Comparison of ENCODE assay signal across 8 cellular contexts in the genomic region with DNA sequence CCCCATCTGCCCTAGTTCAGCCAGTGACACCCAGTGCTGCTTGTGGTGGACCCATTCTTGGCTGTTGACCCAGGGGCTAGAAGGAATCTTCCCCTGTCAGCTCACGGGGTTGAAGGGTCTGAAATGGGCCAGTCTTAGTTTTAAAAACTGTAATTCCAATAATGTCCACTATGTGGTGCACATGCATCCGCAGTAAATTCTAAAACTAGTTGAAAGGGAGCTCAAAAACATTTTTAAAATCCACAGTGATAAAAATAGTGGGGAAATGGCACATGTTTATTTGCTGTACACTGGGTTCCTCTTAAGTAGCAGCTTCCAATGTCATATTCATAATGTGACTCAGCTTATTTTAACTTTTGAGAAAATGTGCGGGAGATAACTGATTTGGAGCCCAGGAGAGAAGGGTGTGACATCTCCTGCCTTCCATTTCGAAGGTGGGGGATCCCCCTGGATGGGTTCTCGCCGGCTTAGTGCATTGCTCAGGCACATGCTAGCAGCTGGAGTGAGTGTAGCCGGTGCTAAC. TPM values are rescaled to one million over a fixed set of nuclear protein-coding genes. Genes with fewer than 3 reads are reported as not detected.
DNase-seq lines count a peak whose midpoint lies in the region; ATAC-seq, FAIRE-seq and TF ChIP-seq lines count a peak whose summit lies in the region.

No MANE protein-coding gene starts in this region.

- no peaks in the 10 kb centered on the region for H3K9me1 ChIP-seq in keratinocyte (ENCODE audit: control insufficient read depth, extremely low read depth, insufficient read depth, low read length)

- H3K27ac Mint-ChIP-seq in Calu3 (ENCODE audit: unreplicated experiment) (no peak overlapping the region), GM23338 (no peak overlapping the region)
- H3K27ac Mint-ChIP-seq in stimulated activated naive CD8-positive, alpha-beta T cell treated with anti-CD3 and anti-CD28 coated beads, Interleukin-15, amount 100 ng/mL, for 72 hours, result no peak overlapping the region

- no peaks in the 10 kb centered on the region for H3K27me3 ChIP-seq in GM23338 (ENCODE audit: insufficient read depth)
- no peaks in the 10 kb centered on the region for H3K27me3 ChIP-seq in NT2/D1 (ENCODE audit: insufficient read depth, insufficient read length)
- H3K27me3 ChIP-seq in keratinocyte (ENCODE audit: control insufficient read depth, extremely low read depth, insufficient read depth, low read length), result no peaks in the 10 kb centered on the region

- no peaks in the 10 kb centered on the region for H3K9me2 ChIP-seq in GM23338 (ENCODE audit: insufficient read depth)

- H3K4me1 ChIP-seq in GM23338 (ENCODE audit: insufficient read depth), result no peaks in the 10 kb centered on the region
- no peaks in the 10 kb centered on the region for H3K4me1 ChIP-seq in NT2/D1 (ENCODE audit: insufficient read depth, insufficient read length)
- H3K4me1 ChIP-seq in keratinocyte (ENCODE audit: control insufficient read depth, extremely low read depth, insufficient read depth, low read length), result no peaks in the 10 kb centered on the region

- intact Hi-C loops in Calu3 (cut with micrococcal nuclease; ENCODE audit: unreplicated experiment), result no loop called here

- no peaks in the 10 kb centered on the region for H3K27me3 Mint-ChIP-seq in Calu3 (ENCODE audit: unreplicated experiment)
- H3K27me3 Mint-ChIP-seq in GM23338 (ENCODE audit: insufficient read depth, low read depth, poor library complexity), result peaks cover 2% of the 10 kb centered on the region
- peaks cover 26% of the 10 kb centered on the region for H3K27me3 Mint-ChIP-seq in stimulated activated naive CD8-positive, alpha-beta T cell treated with anti-CD3 and anti-CD28 coated beads, Interleukin-15, amount 100 ng/mL, for 72 hours

- H2AFZ ChIP-seq in GM23338 (no peak overlapping the region), keratinocyte (ENCODE audit: control insufficient read depth, low read length) (no peak overlapping the region)

- H3K9me3 ChIP-seq in NT2/D1 (ENCODE audit: insufficient read depth, low read length) (no peaks in the 10 kb centered on the region), keratinocyte (ENCODE audit: control insufficient read depth, low read depth, low read length) (no peaks in the 10 kb centered on the region)

- H4K20me1 ChIP-seq in GM23338 (replicated peaks; ENCODE audit: insufficient read depth) (0 out of 2 replicates have a peak, but pooled peaks cover 2% of the 10 kb centered on the region), keratinocyte (ENCODE audit: control insufficient read depth, extremely low read depth, insufficient read depth, low read length) (no peaks in the 10 kb centered on the region)

- H3K9me3 Mint-ChIP-seq in Calu3 (ENCODE audit: low read depth, unreplicated experiment), result no peaks in the 10 kb centered on the region
- no peaks in the 10 kb centered on the region for H3K9me3 Mint-ChIP-seq in GM23338
- H3K9me3 Mint-ChIP-seq in stimulated activated naive CD8-positive, alpha-beta T cell treated with anti-CD3 and anti-CD28 coated beads, Interleukin-15, amount 100 ng/mL, for 72 hours, result no peaks in the 10 kb centered on the region

- DNase-seq in Calu3, result no peak
- peak; percentile 78 for DNase-seq in GM23338 (ENCODE audit: low spot score)
- peak; percentile 48 for DNase-seq in NT2/D1 (ENCODE audit: low read depth, low spot score)
- peak; percentile 71 to 72 for DNase-seq in cardiac fibroblast (ENCODE audit: low read depth in 2 of 2)
- DNase-seq in keratinocyte (ENCODE audit: low read depth, low spot score), result peak; percentile 4
- peak in 1 of 2 donors; percentile 22 for DNase-seq in stimulated activated naive CD8-positive, alpha-beta T cell treated with anti-CD3 and anti-CD28 coated beads, Interleukin-15, amount 100 ng/mL, for 72 hours

- dilution Hi-C loops in keratinocyte (cut with MboI; ENCODE audit: extremely low pct_ligation_motif_present, low sequenced_read_pairs), result no loop called here

- H3K79me2 ChIP-seq in GM23338 (replicated peaks; ENCODE audit: insufficient read depth) (no peaks in the 10 kb centered on the region), keratinocyte (ENCODE audit: control insufficient read depth, insufficient read depth, low read length) (no peaks in the 10 kb centered on the region)

- H3K4me3 Mint-ChIP-seq in Calu3 (ENCODE audit: low read depth, unreplicated experiment) (no peak overlapping the region), GM23338 (no peak overlapping the region)
- no peak overlapping the region for H3K4me3 Mint-ChIP-seq in stimulated activated naive CD8-positive, alpha-beta T cell treated with anti-CD3 and anti-CD28 coated beads, Interleukin-15, amount 100 ng/mL, for 72 hours

- no peak overlapping the region for H3K4me2 ChIP-seq in GM23338
- H3K4me2 ChIP-seq in keratinocyte (ENCODE audit: control insufficient read depth, extremely low read depth, insufficient read depth, low read depth, low read length), result peak overlapping the region; percentile 8

- ATAC-seq in GM23338 (peak; percentile 89), GM19395 (IDR thresholded peaks at IDR 0.05; ENCODE audit: unreplicated experiment) (no peak), GM18861 (IDR thresholded peaks at IDR 0.05; ENCODE audit: unreplicated experiment) (no peak)
- ATAC-seq in stimulated activated naive CD8-positive, alpha-beta T cell treated with anti-CD3 and anti-CD28 coated beads, Interleukin-15, amount 100 ng/mL, for 72 hours, result peak; percentile 74

- CTCF ChIA-PET in Calu3 (lab: Charles Lee), result interaction anchor here (0.7 to 1.4 kb wide), 8 partner anchors 13 to 451 kb away, joined by 3 to 11 read pairs (median 5); no protein-coding TSS in a partner anchor

- no peak overlapping the region for H3K27ac ChIP-seq in GM23338 (ENCODE audit: low read depth)
- H3K27ac ChIP-seq in keratinocyte (ENCODE audit: control insufficient read depth, insufficient read depth, low read length), result no peak overlapping the region

- TF ChIP-seq CTCF in Calu3 (IDR thresholded peaks at IDR 0.05; ENCODE audit: unreplicated experiment), result peak; percentile 69
- TF ChIP-seq CTCF in GM23338 (conservative IDR thresholded peaks at IDR 0.05; ENCODE audit: low read depth in 2 of 2), result peak; percentile 61 to 79
- TF ChIP-seq CTCF in cardiac fibroblast (IDR thresholded peaks at IDR 0.05; ENCODE audit: low read depth, low read length), result peak; percentile 69
- TF ChIP-seq CTCF in keratinocyte (optimal IDR thresholded peaks at IDR 0.05 in 1 of 3, IDR thresholded peaks at IDR 0.05 in 1 of 3, conservative IDR thresholded peaks at IDR 0.05 in 1 of 3; ENCODE audit: extremely low read depth in 1 of 3, insufficient read depth in 2 of 3, low read length in 3 of 3), result peak; percentile 38 to 72 (median 39)

- BruUV-seq in Calu3 (replicated peaks; lab: Mats Ljungman, UMichigan), result no TSS peak

- peaks cover 5% of the 10 kb centered on the region for H3K4me1 Mint-ChIP-seq in Calu3 (ENCODE audit: low read depth, unreplicated experiment)
- no peaks in the 10 kb centered on the region for H3K4me1 Mint-ChIP-seq in GM23338
- H3K4me1 Mint-ChIP-seq in stimulated activated naive CD8-positive, alpha-beta T cell treated with anti-CD3 and anti-CD28 coated beads, Interleukin-15, amount 100 ng/mL, for 72 hours, result peaks cover 28% of the 10 kb centered on the region

- H3F3A ChIP-seq in GM23338 (replicated peaks; ENCODE audit: low read depth), result no peaks in the 10 kb centered on the region

- H3K4me3 ChIP-seq in GM23338 (no peak overlapping the region), NT2/D1 (ENCODE audit: insufficient read length, low read depth) (no peak overlapping the region), cardiac fibroblast (replicated peaks in 1 of 2; ENCODE audit: low read depth in 2 of 2, low read length in 2 of 2) (no peak overlapping the region), keratinocyte (ENCODE audit: control insufficient read depth in 2 of 3, extremely low read depth in 1 of 3, insufficient read depth in 2 of 3, low read depth in 1 of 3, low read length in 3 of 3) (no peak overlapping the region)

- H3K36me3 ChIP-seq in GM23338 (ENCODE audit: insufficient read depth) (no peaks in the 10 kb centered on the region), NT2/D1 (ENCODE audit: insufficient read depth, insufficient read length, low read length) (no peaks in the 10 kb centered on the region), keratinocyte (ENCODE audit: control insufficient read depth in 2 of 2, extremely low read depth in 1 of 2, insufficient read depth in 2 of 2, low read length in 2 of 2) (no peaks in the 10 kb centered on the region)

- H3K36me3 Mint-ChIP-seq in Calu3 (ENCODE audit: insufficient read depth, unreplicated experiment) (peaks cover 5% of the 10 kb centered on the region), GM23338 (ENCODE audit: low read depth) (no peaks in the 10 kb centered on the region)

- FAIRE-seq in keratinocyte (lab: Jason Lieb, UNC), result no peak

- no peak overlapping the region for H3K9ac ChIP-seq in NT2/D1 (ENCODE audit: insufficient read length, low read depth)
- no peak overlapping the region for H3K9ac ChIP-seq in keratinocyte (ENCODE audit: control insufficient read depth, extremely low read depth, insufficient read depth, low read length)

TF ChIP-seq in GM23338, 12 proteins besides CTCF, POLR2A, EP300 and RAD21 (continues in another document):
- TF ChIP-seq NANOG (IDR thresholded peaks at IDR 0.05; ENCODE audit: borderline replicate concordance), result no peak
- no peak for TF ChIP-seq JUNB (IDR thresholded peaks at IDR 0.05; ENCODE audit: unreplicated experiment)

RNA-seq across cellular contexts. Expression of a gene that starts 32.8 kb away (rescaled TPM):
- 9.0 and 11.7 TPM in 2 replicates for total RNA-seq in Calu3 (2022)
- 2.5 and 4.2 TPM in 2 replicates for total RNA-seq in GM23338 (2014; rRNA removed; shearing (Covaris generic))
- polyA plus RNA-seq in GM23338 (2016; fragmentation: Nextera tagmentation; extraction: Ambion mirVana) (2.8 and 2.9 TPM in 2 replicates), keratinocyte (2.6 to 15.1 TPM (median 7.8 TPM) in 3 replicates)
- polyA plus RNA-seq in keratinocyte (2011; ENCODE audit: low read depth), result 49.7 TPM
- polyA plus RNA-seq in keratinocyte (2011; cell fraction: cytosol; rRNA removed), result 2.1 and 5.7 TPM in 2 replicates
- polyA plus RNA-seq in keratinocyte (2011; cell fraction: nucleus; rRNA removed), result 12.8 and 15.7 TPM in 2 replicates
- polyA plus RNA-seq in keratinocyte (2012; ENCODE audit: low replicate concordance), result 1.8 and 56.4 TPM in 2 replicates
- polyA minus RNA-seq in keratinocyte, result 9.2 to 23.4 TPM (median 16.0 TPM) in 3 replicates
- 1.3 TPM for polyA minus RNA-seq in keratinocyte (2011; cell fraction: cytosol; rRNA and poly(A)+ RNA removed)
- polyA minus RNA-seq in keratinocyte (2011; cell fraction: nucleus; rRNA and poly(A)+ RNA removed), result 11.9 TPM in 2 replicates

RNA-seq across cellular contexts. Expression of a gene that starts 59.1 kb away (rescaled TPM):
- 6.9 and 10.5 TPM in 2 replicates for total RNA-seq in Calu3 (2022)
- 5.1 and 5.6 TPM in 2 replicates for total RNA-seq in GM23338 (2014; rRNA removed; shearing (Covaris generic))
- 1.4 and 1.6 TPM in 2 replicates for polyA plus RNA-seq in GM23338 (2016; fragmentation: Nextera tagmentation; extraction: Ambion mirVana)
- 6.1 to 7.0 TPM (median 6.6 TPM) in 3 replicates for polyA plus RNA-seq in keratinocyte
- polyA plus RNA-seq in keratinocyte (2011; ENCODE audit: low read depth), result 4.3 TPM
- polyA plus RNA-seq in keratinocyte (2011; cell fraction: cytosol; rRNA removed), result 3.7 and 5.2 TPM in 2 replicates
- 5.0 and 5.8 TPM in 2 replicates for polyA plus RNA-seq in keratinocyte (2011; cell fraction: nucleus; rRNA removed)
- polyA plus RNA-seq in keratinocyte (2012; ENCODE audit: low replicate concordance), result 2.7 and 7.4 TPM in 2 replicates
- 6.7 to 17.2 TPM (median 10.8 TPM) in 3 replicates for polyA minus RNA-seq in keratinocyte
- polyA minus RNA-seq in keratinocyte (2011; cell fraction: cytosol; rRNA and poly(A)+ RNA removed), result 6.3 TPM
- polyA minus RNA-seq in keratinocyte (2011; cell fraction: nucleus; rRNA and poly(A)+ RNA removed), result 3.1 and 5.7 TPM in 2 replicates

Comparison
In these comparisons a context has a peak if more than half of its experiments do, and no peak if none do; other contexts are left out.
1. ATAC-seq: peak in GM23338 (single experiment) and stimulated activated naive CD8-positive, alpha-beta T cell treated with anti-CD3 and anti-CD28 coated beads, Interleukin-15, amount 100 ng/mL, for 72 hours (single experiment); none in GM19395 (single experiment) and GM18861 (single experiment).
2. Peak in every context shown above with its lines, with median percentiles within 50 percentile points of each other: CTCF ChIP-seq.